Comparison of ENCODE assay signal across 1 cellular context in genomic region chr5:140565780-140566095, GRCh38.
TF ChIP-seq lines count a peak whose summit lies in the region.

No MANE protein-coding gene starts in this region.

TF ChIP-seq in endothelial cell of umbilical vein, 7 proteins besides CTCF, POLR2A, EP300 and RAD21 (continued from another document):
- TF ChIP-seq FOS (IDR thresholded peaks at IDR 0.05; ENCODE audit: borderline replicate concordance, insufficient read depth, low read length) (no peak), GATA2 (IDR thresholded peaks at IDR 0.05; ENCODE audit: insufficient read depth, insufficient read length, low read depth, low read length) (no peak), JUN (IDR thresholded peaks at IDR 0.05; ENCODE audit: borderline replicate concordance, insufficient read depth, insufficient read length, low read depth) (no peak)
